Comparison of ENCODE assay signal across 9 cellular contexts in genomic region chr3:10692039-10692438, GRCh38.
"Had no signal": no experiment of that assay in that cellular context is flagged by ENCODE, and none has a peak within 500 bp of the region (broad histone marks: within the 10 kb centered on the region; RNA-seq: fewer than 3 reads in every experiment).

No MANE protein-coding gene starts in this region.

- H3K27ac ChIP-seq: GM23248, HL-60, KMS-11 had no signal

- H2AFZ ChIP-seq: GM23248 had no signal

- H3K4me3 ChIP-seq: GM23248, HAP-1 had no signal

- H3K36me3 ChIP-seq: HAP-1 had no signal

- H3K4me2 ChIP-seq: KMS-11 had no signal

- H3K9ac ChIP-seq: GM23248, KMS-11 had no signal

- H3K9me3 ChIP-seq: HAP-1 had no signal

- DNase-seq: GM23248, GOT3, H7, HFFc6, KBM-7 had no signal

- H3K4me1 ChIP-seq: HAP-1 had no signal

- ATAC-seq: HCT116 had no signal
